1 cellular context compared by ENCODE assay signal in the genomic region with DNA sequence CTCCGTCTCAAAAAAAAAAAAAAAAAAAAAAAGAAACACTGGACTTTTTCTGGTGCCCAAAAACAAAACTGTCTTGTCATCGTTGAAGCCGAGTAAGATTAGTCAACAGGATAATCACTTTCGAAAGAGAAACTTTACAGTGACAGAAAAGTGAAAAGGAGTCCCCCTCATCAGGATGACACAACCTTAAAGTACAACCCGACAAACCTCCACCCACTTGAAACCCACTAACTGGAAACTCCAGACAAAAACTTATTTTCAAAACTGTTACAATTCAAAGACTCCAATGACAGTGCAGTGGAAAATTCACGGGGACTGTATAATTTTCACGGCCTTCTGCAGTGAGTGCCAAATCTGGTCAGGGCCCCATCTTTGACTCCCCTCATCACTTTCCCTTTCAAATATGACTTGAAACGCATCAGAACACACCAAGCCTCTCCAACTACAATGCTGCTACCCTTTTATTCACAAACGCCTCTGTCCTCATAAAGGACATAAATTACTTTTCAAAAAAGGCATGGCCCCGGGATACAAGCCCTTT.
A peak's percentile ranks its signal among the peaks of the same experiment; 100 is the strongest.
TF ChIP-seq lines count a peak whose summit lies in the region.

No MANE protein-coding gene starts in this region.

TF ChIP-seq in A549, 52 proteins besides CTCF, POLR2A, EP300 and RAD21 (continued from another document):
- TF ChIP-seq MAFK (IDR thresholded peaks at IDR 0.05; ENCODE audit: partially characterized antibody) (peak; percentile 50), REST (IDR thresholded peaks at IDR 0.05) (no peak), NFE2L2 (conservative IDR thresholded peaks at IDR 0.05; ENCODE audit: low read length) (peak; percentile 44; the same call in 1 of the 2 replicates)
